9 cellular contexts compared by ENCODE assay signal in the genomic region with DNA sequence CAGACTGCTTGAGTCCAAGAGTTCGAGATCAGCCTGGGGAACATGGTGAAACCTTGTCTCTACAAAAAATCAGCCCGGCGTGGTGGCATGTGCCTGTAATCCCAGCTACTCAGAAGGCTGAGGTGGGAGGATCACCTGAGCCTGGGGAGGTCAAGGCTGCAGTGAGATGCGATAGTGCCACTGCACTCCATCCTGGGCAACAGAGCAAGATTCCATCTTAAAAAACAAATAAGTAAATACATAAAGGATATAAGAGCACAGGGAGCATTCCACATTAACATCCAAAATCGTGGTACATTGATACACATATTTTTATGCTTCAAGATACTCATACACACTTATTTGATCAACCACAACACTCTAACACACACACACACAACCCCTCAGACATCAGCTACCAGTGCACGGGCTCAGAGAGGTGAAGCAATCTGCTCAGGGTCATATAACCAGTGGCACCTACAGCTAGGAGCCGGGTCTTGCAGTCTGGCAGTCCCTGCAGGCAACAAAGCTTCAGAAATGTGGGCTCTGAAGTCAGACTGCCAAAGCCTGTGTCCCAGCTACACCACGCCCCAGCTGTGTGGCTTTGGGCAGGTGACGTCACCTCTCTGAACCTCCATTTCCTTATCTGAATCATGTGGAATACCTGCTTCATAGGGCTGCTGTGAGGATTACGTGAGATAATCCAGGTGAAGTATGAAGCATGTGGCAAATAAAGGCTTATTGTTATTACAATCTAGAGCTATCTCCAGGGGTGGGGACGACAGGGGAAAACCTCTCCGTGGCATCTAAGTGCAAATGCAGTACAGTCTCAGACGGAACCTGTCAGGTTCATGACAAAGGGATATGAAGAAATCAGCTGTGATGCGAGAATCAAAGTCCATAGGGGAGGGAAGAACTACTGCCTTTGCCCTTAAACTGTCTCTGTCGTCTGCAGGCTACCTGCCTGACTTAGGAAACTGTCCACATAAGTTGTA. TPM values are rescaled to one million over a fixed set of nuclear protein-coding genes. Genes with fewer than 3 reads are reported as not detected.
DNase-seq lines count a peak whose midpoint lies in the region; ATAC-seq lines count a peak whose summit lies in the region.
"Had no signal": no experiment of that assay in that cellular context is flagged by ENCODE, and none has a peak within 500 bp of the region (broad histone marks: within the 10 kb centered on the region; RNA-seq: fewer than 3 reads in every experiment).

No MANE protein-coding gene starts in this region.

- peak overlapping the region; percentile 90 for H3K27ac Mint-ChIP-seq in T-helper 17 cell
- peak overlapping the region; percentile 47 for H3K27ac Mint-ChIP-seq in activated naive CD8-positive, alpha-beta T cell treated with anti-CD3 and anti-CD28 coated beads, Interleukin-2, amount 50 U/mL, for 24 hours

- H3K36me3 Mint-ChIP-seq in T-helper 17 cell (ENCODE audit: low read depth): peaks cover 3% of the 10 kb centered on the region
- no peaks in the 10 kb centered on the region for H3K36me3 Mint-ChIP-seq in activated naive CD8-positive, alpha-beta T cell treated with anti-CD3 and anti-CD28 coated beads, Interleukin-2, amount 50 U/mL, for 24 hours (ENCODE audit: low read depth)

- peaks cover 42% of the 10 kb centered on the region for H3K4me1 Mint-ChIP-seq in T-helper 17 cell
- peaks cover 40% of the 10 kb centered on the region for H3K4me1 Mint-ChIP-seq in activated naive CD8-positive, alpha-beta T cell treated with anti-CD3 and anti-CD28 coated beads, Interleukin-2, amount 50 U/mL, for 24 hours

- H3K9me3 ChIP-seq in T-helper 17 cell (ENCODE audit: control insufficient read depth, low read length, poor library complexity, severe bottlenecking): no peaks in the 10 kb centered on the region

- ATAC-seq in T-helper 17 cell (peak; percentile 89), GM19351 (IDR thresholded peaks at IDR 0.05; ENCODE audit: unreplicated experiment) (no peak), HG02840 (IDR thresholded peaks at IDR 0.05; ENCODE audit: low FRiP score, unreplicated experiment) (no peak), HG02623 (IDR thresholded peaks at IDR 0.05; ENCODE audit: unreplicated experiment) (no peak), GM21423 (IDR thresholded peaks at IDR 0.05; ENCODE audit: unreplicated experiment) (no peak)
- peak; percentile 79 for ATAC-seq in activated naive CD8-positive, alpha-beta T cell treated with anti-CD3 and anti-CD28 coated beads, Interleukin-2, amount 50 U/mL, for 24 hours

- no peaks in the 10 kb centered on the region for H3K9me3 Mint-ChIP-seq in activated naive CD8-positive, alpha-beta T cell treated with anti-CD3 and anti-CD28 coated beads, Interleukin-2, amount 50 U/mL, for 24 hours

- DNase-seq in DMS53 (lab: John Stamatoyannopoulos, UW): peak; percentile 76
- peak; percentile 47 to 70 (median 51) for DNase-seq in T-helper 17 cell
- peak; percentile 69 for DNase-seq in activated naive CD8-positive, alpha-beta T cell treated with anti-CD3 and anti-CD28 coated beads, Interleukin-2, amount 50 U/mL, for 24 hours
- peak; percentile 32 to 49 for DNase-seq in stimulated activated CD4-positive, alpha-beta T cell treated with anti-CD3 and anti-CD28 coated beads, Interleukin-12 subunit alpha, Interleukin-12 subunit beta, amount 100 ng/mL, for 24 hours (ENCODE audit: low read depth in 2 of 2)
- DNase-seq: EL had no signal

- peaks cover 11% of the 10 kb centered on the region for H3K27me3 Mint-ChIP-seq in T-helper 17 cell
- H3K27me3 Mint-ChIP-seq in activated naive CD8-positive, alpha-beta T cell treated with anti-CD3 and anti-CD28 coated beads, Interleukin-2, amount 50 U/mL, for 24 hours: peaks cover 23% of the 10 kb centered on the region

- peak overlapping the region; percentile 88 for H3K4me3 Mint-ChIP-seq in T-helper 17 cell
- H3K4me3 Mint-ChIP-seq in activated naive CD8-positive, alpha-beta T cell treated with anti-CD3 and anti-CD28 coated beads, Interleukin-2, amount 50 U/mL, for 24 hours: peak overlapping the region; percentile 44

RNA-seq across cellular contexts. Expression of gene CRYBG2, which starts 4.8 kb away (rescaled TPM):
- 1 to 10 TPM; 1.2 to 2.9 TPM for total RNA-seq in T-helper 17 cell

RNA-seq across cellular contexts. Expression of gene ZNF683, which starts 13.9 kb away (rescaled TPM):
- total RNA-seq in T-helper 17 cell: not detected

RNA-seq across cellular contexts. Expression of gene CD52, which starts 40.9 kb away (rescaled TPM):
- 1,000 to 10,000 TPM; 1,152 to 1,411 TPM for total RNA-seq in T-helper 17 cell

RNA-seq across cellular contexts. Expression of gene LIN28A, which starts 51.9 kb away (rescaled TPM):
- not detected for total RNA-seq in T-helper 17 cell

RNA-seq across cellular contexts. Expression of gene UBXN11, which starts 52.3 kb away (rescaled TPM):
- 10 to 100 TPM; 44.6 to 45.1 TPM for total RNA-seq in T-helper 17 cell

Comparison
In these comparisons a context has a peak if more than half of its experiments do, and no peak if none do; other contexts are left out.
1. ATAC-seq: peak in T-helper 17 cell (single experiment) and activated naive CD8-positive, alpha-beta T cell treated with anti-CD3 and anti-CD28 coated beads, Interleukin-2, amount 50 U/mL, for 24 hours (single experiment); none in GM19351 (single experiment), HG02840 (single experiment), HG02623 (single experiment) and GM21423 (single experiment).
2. Peak in every context shown above with its lines, with median percentiles within 50 percentile points of each other: DNase-seq.